In the genomic region with DNA sequence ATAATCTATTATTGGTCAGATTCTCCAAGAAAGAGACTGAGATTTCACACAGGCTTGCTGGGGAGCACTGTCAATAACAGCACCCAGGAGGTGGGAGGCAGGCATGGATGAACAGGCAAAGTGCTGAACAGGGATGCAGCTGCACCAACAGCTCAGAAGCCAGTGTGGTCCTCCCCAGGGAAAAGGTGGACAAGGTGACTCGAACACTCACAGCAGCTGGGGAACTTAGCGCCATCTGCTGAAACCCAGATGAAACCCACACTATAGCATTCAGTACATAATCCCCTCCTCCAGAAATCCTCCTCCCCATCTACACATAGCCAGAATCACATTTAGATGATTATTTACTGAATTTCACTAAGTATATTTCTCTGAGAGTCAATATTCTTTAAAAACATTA, we compare ENCODE assay signal across 14 cellular contexts.
DNase-seq lines count a peak whose midpoint lies in the region; ATAC-seq, FAIRE-seq and TF ChIP-seq lines count a peak whose summit lies in the region.
"Had no signal": no experiment of that assay in that cellular context is flagged by ENCODE, and none has a peak within 500 bp of the region (broad histone marks: within the 10 kb centered on the region; RNA-seq: fewer than 3 reads in every experiment).

No MANE protein-coding gene starts in this region.

- TF ChIP-seq POLR2A in A549 (IDR thresholded peaks at IDR 0.05; ENCODE audit: low read length) = no peak

- TF ChIP-seq EP300 in A549 (IDR thresholded peaks at IDR 0.05) = no peak

- no peaks in the 10 kb centered on the region for H3K36me3 ChIP-seq in small intestine (ENCODE audit: control insufficient read depth in 2 of 2, insufficient read depth in 2 of 2, low read length in 2 of 2)
- H3K36me3 ChIP-seq: BLaER1 treated with 17β-estradiol and CSF1 and Interleukin-3, amounts not matched to agents 10 nM and 100 nM; lower lobe of right lung had no signal

- 0 out of 3 replicates have a peak, but pooled peaks have one; percentile 11 for TF ChIP-seq CTCF in A549 (IDR thresholded peaks at IDR 0.05)

- FAIRE-seq in A549 (lab: Jason Lieb, UNC) (no peak), small intestine (lab: Jason Lieb, UNC) (no peak)
- FAIRE-seq: bronchial epithelial cell had no signal

- no peak overlapping the region for H3K4me2 ChIP-seq in A549

- TF ChIP-seq RAD21 in A549 (conservative IDR thresholded peaks at IDR 0.05 in 1 of 2, IDR thresholded peaks at IDR 0.05 in 1 of 2) = no peak

- ATAC-seq in A549 = peak in 1 of 2 experiments; percentile 61; a peak in 2 of 6 replicates
- no peak for ATAC-seq in GM21515 (IDR thresholded peaks at IDR 0.05; ENCODE audit: unreplicated experiment)
- ATAC-seq: lower lobe of right lung had no signal

- H3K4me1 ChIP-seq in A549 (no peaks in the 10 kb centered on the region), small intestine (ENCODE audit: control insufficient read depth in 2 of 2, insufficient read depth in 1 of 2, low read depth in 1 of 2, low read length in 1 of 2) (no peaks in the 10 kb centered on the region)
- H3K4me1 ChIP-seq: lower lobe of right lung had no signal

- H3K9me3 ChIP-seq in A549 (no peaks in the 10 kb centered on the region), small intestine (ENCODE audit: control insufficient read depth, low read depth) (no peaks in the 10 kb centered on the region)
- H3K9me3 ChIP-seq: lower lobe of right lung had no signal

- WGBS in A549 (ENCODE audit: missing lambda C conversion rate) = 0% methylated on average over 2 of the region's 2 CpGs
- WGBS in small intestine, 3 donors = 20 to 39% (median 30%) methylated on average over 2 of the region's 2 CpGs

- peak in 1 of 2 experiments; percentile 31 for DNase-seq in A549 (ENCODE audit: low read depth in 1 of 2, low spot score in 1 of 2)
- DNase-seq in GDM1 (lab: John Stamatoyannopoulos, UW) = peak; percentile 13
- DNase-seq in NCI-H1105 (lab: John Stamatoyannopoulos, UW) = peak; percentile 10
- peak; percentile 10 for DNase-seq in SHP77 treated with DMSO at 0.1 percent for 48 hours (lab: John Stamatoyannopoulos, UW)
- no peak for DNase-seq in HuH-7.5 (ENCODE audit: low spot score)
- no peak for DNase-seq in small intestine
- DNase-seq in NCI-H345 (lab: John Stamatoyannopoulos, UW) = no peak
- DNase-seq: activated CD4-positive, alpha-beta T cell treated with anti-CD3 and anti-CD28 coated beads for 4 hours; HFFc6; lower lobe of right lung; MV-4-11 had no signal

- CTCF ChIA-PET in A549 (lab: Yijun Ruan, JAX) = no interaction called here

- POLR2A ChIA-PET in A549 (lab: Yijun Ruan, JAX) = no interaction called here

- H3K27me3 ChIP-seq in small intestine (ENCODE audit: control insufficient read depth in 2 of 2, insufficient read depth in 2 of 2, low read length in 2 of 2) = no peaks in the 10 kb centered on the region
- H3K27me3 ChIP-seq: BLaER1 treated with 17β-estradiol and CSF1 and Interleukin-3, amounts not matched to agents 10 nM and 100 nM had no signal

- no peak overlapping the region for H3K4me3 ChIP-seq in A549
- H3K4me3 ChIP-seq in small intestine (ENCODE audit: low read depth in 1 of 2, low read length in 2 of 2) = no peak overlapping the region
- H3K4me3 ChIP-seq: BLaER1 treated with 17β-estradiol and CSF1 and Interleukin-3, amounts not matched to agents 10 nM and 100 nM; lower lobe of right lung had no signal

- H3K27ac ChIP-seq in A549 (no peak overlapping the region), small intestine (ENCODE audit: low read depth in 1 of 2, low read length in 1 of 2) (no peak overlapping the region)
- H3K27ac ChIP-seq: BLaER1 treated with 17β-estradiol and CSF1 and Interleukin-3, amounts not matched to agents 10 nM and 100 nM; lower lobe of right lung had no signal

TF ChIP-seq in A549, 52 proteins besides CTCF, POLR2A, EP300 and RAD21:
- no peak for TF ChIP-seq FOSB (CRISPR knock-in tag; IDR thresholded peaks at IDR 0.05)
- TF ChIP-seq MAFK (IDR thresholded peaks at IDR 0.05; ENCODE audit: partially characterized antibody) = no peak
- TF ChIP-seq HOXA7 (CRISPR knock-in tag; IDR thresholded peaks at IDR 0.05) = no peak
- no peak for TF ChIP-seq ESRRA (IDR thresholded peaks at IDR 0.05; ENCODE audit: borderline replicate concordance, low read length)
- TF ChIP-seq HOXB5 (CRISPR knock-in tag; IDR thresholded peaks at IDR 0.05) = no peak
- no peak for TF ChIP-seq NPAS2 (CRISPR knock-in tag; IDR thresholded peaks at IDR 0.05; ENCODE audit: borderline replicate concordance)
- no peak for TF ChIP-seq HEYL (CRISPR knock-in tag; IDR thresholded peaks at IDR 0.05)
- TF ChIP-seq, protein P1, sequence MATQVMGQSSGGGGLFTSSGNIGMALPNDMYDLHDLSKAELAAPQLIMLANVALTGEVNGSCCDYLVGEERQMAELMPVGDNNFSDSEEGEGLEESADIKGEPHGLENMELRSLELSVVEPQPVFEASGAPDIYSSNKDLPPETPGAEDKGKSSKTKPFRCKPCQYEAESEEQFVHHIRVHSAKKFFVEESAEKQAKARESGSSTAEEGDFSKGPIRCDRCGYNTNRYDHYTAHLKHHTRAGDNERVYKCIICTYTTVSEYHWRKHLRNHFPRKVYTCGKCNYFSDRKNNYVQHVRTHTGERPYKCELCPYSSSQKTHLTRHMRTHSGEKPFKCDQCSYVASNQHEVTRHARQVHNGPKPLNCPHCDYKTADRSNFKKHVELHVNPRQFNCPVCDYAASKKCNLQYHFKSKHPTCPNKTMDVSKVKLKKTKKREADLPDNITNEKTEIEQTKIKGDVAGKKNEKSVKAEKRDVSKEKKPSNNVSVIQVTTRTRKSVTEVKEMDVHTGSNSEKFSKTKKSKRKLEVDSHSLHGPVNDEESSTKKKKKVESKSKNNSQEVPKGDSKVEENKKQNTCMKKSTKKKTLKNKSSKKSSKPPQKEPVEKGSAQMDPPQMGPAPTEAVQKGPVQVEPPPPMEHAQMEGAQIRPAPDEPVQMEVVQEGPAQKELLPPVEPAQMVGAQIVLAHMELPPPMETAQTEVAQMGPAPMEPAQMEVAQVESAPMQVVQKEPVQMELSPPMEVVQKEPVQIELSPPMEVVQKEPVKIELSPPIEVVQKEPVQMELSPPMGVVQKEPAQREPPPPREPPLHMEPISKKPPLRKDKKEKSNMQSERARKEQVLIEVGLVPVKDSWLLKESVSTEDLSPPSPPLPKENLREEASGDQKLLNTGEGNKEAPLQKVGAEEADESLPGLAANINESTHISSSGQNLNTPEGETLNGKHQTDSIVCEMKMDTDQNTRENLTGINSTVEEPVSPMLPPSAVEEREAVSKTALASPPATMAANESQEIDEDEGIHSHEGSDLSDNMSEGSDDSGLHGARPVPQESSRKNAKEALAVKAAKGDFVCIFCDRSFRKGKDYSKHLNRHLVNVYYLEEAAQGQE (IDR thresholded peaks at IDR 0.05) = no peak
- TF ChIP-seq HDAC2 (IDR thresholded peaks at IDR 0.05) = no peak
- no peak for TF ChIP-seq GATA3 (IDR thresholded peaks at IDR 0.05; ENCODE audit: borderline replicate concordance)
- no peak for TF ChIP-seq BHLHE40 (IDR thresholded peaks at IDR 0.05; ENCODE audit: low read depth, low read length)
- no peak for TF ChIP-seq ZSCAN20 (CRISPR knock-in tag; IDR thresholded peaks at IDR 0.05)
- TF ChIP-seq JUN (IDR thresholded peaks at IDR 0.05) = no peak
- TF ChIP-seq RNF2 (IDR thresholded peaks at IDR 0.05; ENCODE audit: borderline replicate concordance, low read depth) = no peak
- TF ChIP-seq, protein P2, sequence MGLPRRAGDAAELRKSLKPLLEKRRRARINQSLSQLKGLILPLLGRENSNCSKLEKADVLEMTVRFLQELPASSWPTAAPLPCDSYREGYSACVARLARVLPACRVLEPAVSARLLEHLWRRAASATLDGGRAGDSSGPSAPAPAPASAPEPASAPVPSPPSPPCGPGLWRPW (IDR thresholded peaks at IDR 0.05) = no peak
- no peak for TF ChIP-seq CEBPB (IDR thresholded peaks at IDR 0.05)

Comparison
In these comparisons a context has a peak if more than half of its experiments do, and no peak if none do; other contexts are left out.
1. DNase-seq: peak in GDM1 (single experiment), NCI-H1105 (single experiment) and SHP77 treated with DMSO at 0.1 percent for 48 hours (single experiment); none in HuH-7.5 (single experiment), small intestine (single experiment) and NCI-H345 (single experiment).